In the genomic region with DNA sequence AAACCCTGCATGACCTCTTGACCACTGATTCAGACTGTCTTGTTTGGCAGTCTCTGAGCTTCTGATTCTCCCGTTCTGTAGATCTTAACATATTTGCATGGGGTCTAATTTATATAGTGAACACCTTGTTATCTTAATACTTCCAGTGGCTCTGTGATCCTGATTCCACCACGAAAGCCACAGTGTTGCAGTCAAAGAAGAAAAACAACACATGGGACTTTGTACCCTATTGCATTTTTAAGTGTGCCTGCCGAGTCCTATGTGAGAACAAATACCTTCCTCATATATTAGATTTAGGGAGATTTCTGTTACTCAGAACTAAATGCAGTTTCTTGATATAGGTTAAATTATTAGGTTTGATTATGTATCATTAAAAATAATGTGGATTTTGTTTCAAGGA, we compare ENCODE assay signal across 10 cellular contexts. TPM values are rescaled to one million over a fixed set of nuclear protein-coding genes. Genes with fewer than 3 reads are reported as not detected.
"Had no signal": no experiment of that assay in that cellular context is flagged by ENCODE, and none has a peak within 500 bp of the region (broad histone marks: within the 10 kb centered on the region; RNA-seq: fewer than 3 reads in every experiment).

No MANE protein-coding gene starts in this region.

- ATAC-seq: GM23338, HCT116, K562 had no signal

- H3K27ac ChIP-seq: HL-60 had no signal

- H3K4me2 ChIP-seq: GM23338 had no signal

- DNase-seq: HFFc6, IMR-90 had no signal

- H3K4me3 Mint-ChIP-seq: GM23338, HFFc6 had no signal

- H3K27ac Mint-ChIP-seq: GM23338, HFFc6 had no signal

- H3K4me3 ChIP-seq: GM23338, HAP-1, K562 had no signal

- H3K4me1 ChIP-seq: HAP-1 had no signal

- H3K4me1 Mint-ChIP-seq: GM23338 had no signal

- H2AFZ ChIP-seq: GM23338 had no signal

- FAIRE-seq: H1, H54, K562 had no signal

RNA-seq across cellular contexts. Expression of gene ZNF556, which starts 12.3 kb away (rescaled TPM):
- total RNA-seq: GM23338, H1, HFFc6, IMR-90 had no signal
- polyA plus RNA-seq: GM23338, H1, IMR-90 had no signal

RNA-seq across cellular contexts. Expression of gene ZNF57, which starts 45.9 kb away (rescaled TPM):
- total RNA-seq: HT1080 had no signal
